8 cellular contexts compared by ENCODE assay signal in genomic region chr9:70411141-70411929, GRCh38. TPM values are rescaled to one million over a fixed set of nuclear protein-coding genes. Genes with fewer than 3 reads are reported as not detected.
DNase-seq lines count a peak whose midpoint lies in the region; ATAC-seq and TF ChIP-seq lines count a peak whose summit lies in the region.

No MANE protein-coding gene starts in this region.

- peaks cover 11% of the 10 kb centered on the region for H3K36me3 Mint-ChIP-seq in activated naive CD8-positive, alpha-beta T cell treated with anti-CD3 and anti-CD28 coated beads for 36 hours

- peak; percentile 78 for DNase-seq in COLO829 (ENCODE audit: low spot score)
- no peak for DNase-seq in OCI-LY7 (ENCODE audit: low spot score)
- DNase-seq in activated naive CD8-positive, alpha-beta T cell treated with anti-CD3 and anti-CD28 coated beads for 36 hours, result peak; percentile 65
- peak; percentile 52 to 88 (median 75) for DNase-seq in heart left ventricle
- peak; percentile 84 to 93 for DNase-seq in psoas muscle
- no peak for DNase-seq in ecto neural progenitor cell (ENCODE audit: low spot score)
- no peak for DNase-seq in NCI-H146 (lab: John Stamatoyannopoulos, UW)

- H4K20me1 ChIP-seq in OCI-LY7 (ENCODE audit: insufficient read depth, low read length), result no peaks in the 10 kb centered on the region

- no peaks in the 10 kb centered on the region for H3K9me2 ChIP-seq in OCI-LY7 (ENCODE audit: insufficient read depth, low read length)

- H3K27me3 Mint-ChIP-seq in activated naive CD8-positive, alpha-beta T cell treated with anti-CD3 and anti-CD28 coated beads for 36 hours, result no peaks in the 10 kb centered on the region

- peaks cover 54% of the 10 kb centered on the region for H3K4me1 Mint-ChIP-seq in activated naive CD8-positive, alpha-beta T cell treated with anti-CD3 and anti-CD28 coated beads for 36 hours

- POLR2A ChIA-PET in OCI-LY7 (lab: Charles Lee), result interaction anchor here (1.2 kb wide), 1 partner anchor 12 kb away, joined by 3 read pairs; no protein-coding TSS in a partner anchor

- no TSS peak for BruUV-seq in OCI-LY7 (replicated peaks; lab: Mats Ljungman, UMichigan)

- peak in 1 of 2 donors; percentile 43 for TF ChIP-seq POLR2A in heart left ventricle (IDR thresholded peaks at IDR 0.05)

- H2AFZ ChIP-seq in OCI-LY7 (ENCODE audit: low read length), result peak overlapping the region; percentile 8; the same call in 1 of the 2 replicates

- H3K4me2 ChIP-seq in OCI-LY7 (ENCODE audit: low read length), result peak overlapping the region; percentile 83

- H3K36me3 ChIP-seq in OCI-LY7 (ENCODE audit: insufficient read depth, low read length) (no peaks in the 10 kb centered on the region), heart left ventricle (peaks cover 0 to 4% (median 0%) of the 10 kb centered on the region in 9 donors), psoas muscle (ENCODE audit: insufficient read depth in 1 of 2, low read depth in 1 of 2) (no peaks in the 10 kb centered on the region)

- H3K27me3 ChIP-seq in heart left ventricle (no peaks in the 10 kb centered on the region), psoas muscle (ENCODE audit: insufficient read depth in 3 of 3, low read length in 2 of 3) (no peaks in the 10 kb centered on the region)

- H3K9me3 ChIP-seq in OCI-LY7 (ENCODE audit: low read length), result no peaks in the 10 kb centered on the region
- no peaks in the 10 kb centered on the region for H3K9me3 ChIP-seq in heart left ventricle
- H3K9me3 ChIP-seq in psoas muscle, result no peaks in the 10 kb centered on the region

- WGBS in heart left ventricle, 4 donors, result 1 to 8% (median 2%) methylated on average over 15 of the region's 15 CpGs
- 1 to 5% (median 2%) methylated on average over 15 of the region's 15 CpGs for WGBS in psoas muscle, 3 donors

- CTCF ChIA-PET in OCI-LY7 (lab: Charles Lee; ENCODE audit: unreplicated experiment), result no interaction called here

- H3K79me2 ChIP-seq in OCI-LY7 (ENCODE audit: insufficient read depth, low read depth, low read length), result no peaks in the 10 kb centered on the region

- peak overlapping the region; percentile 98 for H3K4me3 Mint-ChIP-seq in activated naive CD8-positive, alpha-beta T cell treated with anti-CD3 and anti-CD28 coated beads for 36 hours

- H3K27ac Mint-ChIP-seq in activated naive CD8-positive, alpha-beta T cell treated with anti-CD3 and anti-CD28 coated beads for 36 hours, result peak overlapping the region; percentile 100

- H3K4me1 ChIP-seq in OCI-LY7 (ENCODE audit: insufficient read depth, low read length, poor library complexity, severe bottlenecking) (peaks cover 48% of the 10 kb centered on the region), heart left ventricle (peaks cover 14 to 66% (median 58%) of the 10 kb centered on the region in 12 donors), psoas muscle (peaks cover 55% of the 10 kb centered on the region)

- intact Hi-C loops in OCI-LY7 (cut with micrococcal nuclease; ENCODE audit: unreplicated experiment) (no loop called here), heart left ventricle (cut with DNase I) (loop anchor here in 7 of 10 donors (2.0 to 10.0 kb wide), 6 partner anchors 15 to 1953 kb away; partner anchors contain the start of gene ZFAND5 (in 2 of the 7)), psoas muscle (cut with DNase I) (no loop called here)

- H3K4me3 ChIP-seq in OCI-LY7 (ENCODE audit: low read depth, low read length, poor library complexity, severe bottlenecking), result peak overlapping the region; percentile 44
- peak overlapping the region; percentile 76 to 99 (median 90) for H3K4me3 ChIP-seq in heart left ventricle
- H3K4me3 ChIP-seq in psoas muscle, result peak overlapping the region; percentile 84

- H3K27ac ChIP-seq in OCI-LY7 (ENCODE audit: low read depth, low read length, poor library complexity, severe bottlenecking), result no peak overlapping the region
- H3K27ac ChIP-seq in heart left ventricle, result peak overlapping the region; percentile 98 to 100 (median 100)
- peak overlapping the region; percentile 100 for H3K27ac ChIP-seq in psoas muscle

- peak; percentile 13 to 49 (median 36) for ATAC-seq in heart left ventricle
- peak; percentile 63 to 71 (median 67) for ATAC-seq in psoas muscle
- ATAC-seq in GM21360 (IDR thresholded peaks at IDR 0.05; ENCODE audit: unreplicated experiment), result no peak

- TF ChIP-seq CTCF in OCI-LY7 (conservative IDR thresholded peaks at IDR 0.05; ENCODE audit: low read length) (no peak), heart left ventricle (IDR thresholded peaks at IDR 0.05) (no peak), psoas muscle (IDR thresholded peaks at IDR 0.05) (no peak)

- no peaks in the 10 kb centered on the region for H3K9me3 Mint-ChIP-seq in activated naive CD8-positive, alpha-beta T cell treated with anti-CD3 and anti-CD28 coated beads for 36 hours

RNA-seq across cellular contexts. Expression of gene KLF9, which starts 3.1 kb away (rescaled TPM):
- total RNA-seq in OCI-LY7 (2014; rRNA removed; shearing (Covaris generic)), result 1.4 and 2.3 TPM in 2 replicates
- total RNA-seq in OCI-LY7 (2022), result 1.9 and 2.3 TPM in 2 replicates
- 10 to 100 TPM; 25.4 to 25.5 TPM for total RNA-seq in activated naive CD8-positive, alpha-beta T cell treated with anti-CD3 and anti-CD28 coated beads for 36 hours
- 10 to 100 TPM; 28.7 to 74.8 (median 46.0) TPM for total RNA-seq in heart left ventricle
- polyA plus RNA-seq in heart left ventricle, result 10 to 100 TPM; 25.8 to 53.6 TPM
- total RNA-seq in psoas muscle, result 100 to 1,000 TPM in 2 of 4 donors, 10 to 100 TPM in 2; 29.5 to 178 (median 94.7) TPM
- polyA plus RNA-seq in psoas muscle, result 10 to 100 TPM; 34.1 to 87.0 (median 64.4) TPM

Comparison
In these comparisons a context has a peak if more than half of its experiments do, and no peak if none do; other contexts are left out.
1. DNase-seq: peak in COLO829 (single experiment), activated naive CD8-positive, alpha-beta T cell treated with anti-CD3 and anti-CD28 coated beads for 36 hours (single experiment), heart left ventricle (5 of 5) and psoas muscle (2 of 2); none in OCI-LY7 (single experiment), ecto neural progenitor cell (single experiment) and NCI-H146 (single experiment).
2. RNA of gene KLF9, which starts 3.1 kb away (total RNA-seq): 29.5 to 178 TPM in psoas muscle, 28.7 to 74.8 TPM in heart left ventricle and 25.4 to 25.5 TPM in activated naive CD8-positive, alpha-beta T cell treated with anti-CD3 and anti-CD28 coated beads for 36 hours; 1.4 to 2.3 TPM in OCI-LY7; every median in the first group is over 4 times any median in the second.
3. intact Hi-C loops: an anchor here in heart left ventricle (2.0 to 10.0 kb wide); none called in OCI-LY7 and psoas muscle.
4. Peak in every context shown above with its lines, with median percentiles within 50 percentile points of each other: H3K4me3 ChIP-seq.